In the genomic region with DNA sequence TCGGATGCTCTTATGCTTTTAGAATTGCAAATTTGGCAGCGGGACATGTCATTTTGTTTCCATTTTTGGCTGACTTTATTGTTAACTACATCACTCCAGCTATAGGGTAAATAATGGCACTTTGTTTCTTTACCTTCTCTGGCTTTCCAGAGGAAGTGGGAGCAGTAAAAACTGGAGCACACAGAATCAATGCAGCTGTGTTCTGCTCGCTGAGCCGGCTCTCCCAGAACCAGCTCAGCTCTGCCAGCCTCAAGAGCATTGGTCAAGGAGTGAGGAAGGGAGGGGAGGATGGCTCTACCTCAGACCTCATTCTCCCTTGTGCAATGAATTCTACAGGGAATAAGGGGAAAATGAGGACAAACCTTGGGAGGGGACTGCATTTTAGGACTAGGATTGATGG, we compare ENCODE assay signal across 24 cellular contexts.
"Had no signal": no experiment of that assay in that cellular context is flagged by ENCODE, and none has a peak within 500 bp of the region (broad histone marks: within the 10 kb centered on the region; RNA-seq: fewer than 3 reads in every experiment).

No MANE protein-coding gene starts in this region.

- ATAC-seq: activated naive CD4-positive, alpha-beta T cell treated with anti-CD3 and anti-CD28 coated beads, Interleukin-2, amount 50 U/mL, for 72 hours; activated naive CD8-positive, alpha-beta T cell treated with anti-CD3 and anti-CD28 coated beads, Interleukin-2, amount 50 U/mL, for 24 hours; activated T-cell treated with anti-CD3 and anti-CD28 coated beads, Interleukin-2, amount 50 U/mL, for 4 hours; WTC11 had no signal

- DNase-seq: activated CD4-positive, alpha-beta memory T cell treated with anti-CD3 and anti-CD28 coated beads for 36 hours; activated CD4-positive, alpha-beta T cell treated with anti-CD3 and anti-CD28 coated beads for 1 hour; activated CD4-positive, alpha-beta T cell treated with anti-CD3 and anti-CD28 coated beads, Interleukin-2, amount 10 ng/mL, durations not matched to agents 7 days and 5 days; activated CD8-positive, alpha-beta memory T cell treated with anti-CD3 and anti-CD28 coated beads for 24 hours; activated effector memory CD4-positive, alpha-beta T cell treated with anti-CD3 and anti-CD28 coated beads, Interleukin-2, amount 50 U/mL, for 16 hours; activated naive CD4-positive, alpha-beta T cell treated with Interleukin-2 at 50 U/mL for 16 hours; activated naive CD8-positive, alpha-beta T cell treated with anti-CD3 and anti-CD28 coated beads, Interleukin-2, amount 50 U/mL, for 24 hours; activated T-cell treated with anti-CD3 and anti-CD28 coated beads, Interleukin-2, amount 50 U/mL, for 4 hours; amniotic stem cell; NCI-H1092; NCI-H1417; NCI-H1694; NCI-H2029; NCI-H2107; NCI-H2171 treated with DMSO at 0.1 percent for 48 hours; NCI-H226; NCI-H526; NCI-H774; NK-92 treated with Interleukin-12 subunit alpha and Interleukin-12 subunit beta, amount 100 ng/mL, for 24 hours; OCI-M1; Peyer's patch; SHP77 had no signal
